In the genomic region with DNA sequence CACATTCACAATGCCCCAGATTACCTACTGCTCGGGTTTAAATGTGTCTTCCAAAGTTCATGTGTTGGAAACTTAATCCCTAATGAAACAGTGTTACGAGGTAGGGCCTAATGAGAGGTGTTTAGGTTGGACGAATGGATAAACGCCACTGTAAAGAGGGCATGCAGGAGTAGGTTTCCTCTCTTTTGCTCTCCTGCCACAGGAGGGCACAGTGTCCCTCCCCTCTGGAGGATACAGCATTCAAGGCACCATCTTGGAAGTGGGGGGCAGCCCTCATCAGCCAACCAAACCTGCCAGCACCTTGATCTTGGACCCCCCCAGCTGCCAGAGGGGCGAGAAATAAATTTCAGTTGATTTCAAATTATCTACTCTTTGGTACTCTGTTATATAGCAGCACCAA, we compare ENCODE assay signal across 1 cellular context.
TF ChIP-seq lines count a peak whose summit lies in the region.

No MANE protein-coding gene starts in this region.

TF ChIP-seq in SK-N-SH treated with all-trans-retinoic acid at 6 μM for 48 hours, 23 proteins besides CTCF, POLR2A, EP300 and RAD21 (continued from another document):
- TF ChIP-seq, protein P1, sequence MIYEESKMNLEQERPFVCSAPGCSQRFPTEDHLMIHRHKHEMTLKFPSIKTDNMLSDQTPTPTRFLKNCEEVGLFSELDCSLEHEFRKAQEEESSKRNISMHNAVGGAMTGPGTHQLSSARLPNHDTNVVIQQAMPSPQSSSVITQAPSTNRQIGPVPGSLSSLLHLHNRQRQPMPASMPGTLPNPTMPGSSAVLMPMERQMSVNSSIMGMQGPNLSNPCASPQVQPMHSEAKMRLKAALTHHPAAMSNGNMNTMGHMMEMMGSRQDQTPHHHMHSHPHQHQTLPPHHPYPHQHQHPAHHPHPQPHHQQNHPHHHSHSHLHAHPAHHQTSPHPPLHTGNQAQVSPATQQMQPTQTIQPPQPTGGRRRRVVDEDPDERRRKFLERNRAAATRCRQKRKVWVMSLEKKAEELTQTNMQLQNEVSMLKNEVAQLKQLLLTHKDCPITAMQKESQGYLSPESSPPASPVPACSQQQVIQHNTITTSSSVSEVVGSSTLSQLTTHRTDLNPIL (CRISPR knock-in tag; IDR thresholded peaks at IDR 0.05; ENCODE audit: low read depth), result no peak
- no peak for TF ChIP-seq BACH2 (CRISPR knock-in tag; IDR thresholded peaks at IDR 0.05; ENCODE audit: borderline replicate concordance)
TF ChIP-seq in SK-N-SH treated with all-trans-retinoic acid at 6 μM for 48 hours: peak in this region for 0.
